ENCODE assay signal across 8 cellular contexts in genomic region chr6:131250121-131250520, GRCh38.
A peak's percentile ranks its signal among the peaks of the same experiment; 100 is the strongest.
DNase-seq lines count a peak whose midpoint lies in the region; ATAC-seq and TF ChIP-seq lines count a peak whose summit lies in the region.

No MANE protein-coding gene starts in this region.

- TF ChIP-seq CTCF in Peyer's patch (IDR thresholded peaks at IDR 0.05) (no peak), lung (IDR thresholded peaks at IDR 0.05; ENCODE audit: control extremely low read depth, extremely low read depth) (no peak)

- H3K4me3 ChIP-seq in Peyer's patch (peak overlapping the region in 2 of 4 donors; percentile 48 to 54), endocrine pancreas (ENCODE audit: control insufficient read depth, insufficient read depth, low read length) (peak overlapping the region; percentile 69), lung (peak overlapping the region; percentile 10), stomach smooth muscle (ENCODE audit: low read length in 2 of 2) (peak overlapping the region; percentile 66 to 67)

- no peaks in the 10 kb centered on the region for H3K36me3 ChIP-seq in Peyer's patch
- H3K36me3 ChIP-seq in endocrine pancreas (ENCODE audit: control insufficient read depth, insufficient read depth, low read length) = no peaks in the 10 kb centered on the region
- no peaks in the 10 kb centered on the region for H3K36me3 ChIP-seq in lung (ENCODE audit: control insufficient read depth in 2 of 2, insufficient read depth in 2 of 2, low read length in 2 of 2)
- no peaks in the 10 kb centered on the region for H3K36me3 ChIP-seq in stomach smooth muscle (ENCODE audit: control insufficient read depth in 2 of 2, insufficient read depth in 2 of 2, low read length in 2 of 2)

- peak; percentile 81 for ATAC-seq in GM18502 (IDR thresholded peaks at IDR 0.05; ENCODE audit: poor library complexity, unreplicated experiment)
- peak; percentile 92 for ATAC-seq in HG02759 (IDR thresholded peaks at IDR 0.05; ENCODE audit: unreplicated experiment)
- peak; percentile 94 for ATAC-seq in lung (ENCODE audit: insufficient read depth, low FRiP score)

- H3K4me1 ChIP-seq in Peyer's patch = no peaks in the 10 kb centered on the region
- H3K4me1 ChIP-seq in endocrine pancreas (ENCODE audit: control insufficient read depth, insufficient read depth, low read length) = no peaks in the 10 kb centered on the region
- H3K4me1 ChIP-seq in lung (ENCODE audit: control insufficient read depth in 2 of 2, insufficient read depth in 2 of 2, low read length in 2 of 2) = peaks cover 0 to 7% of the 10 kb centered on the region in 2 donors
- H3K4me1 ChIP-seq in stomach smooth muscle (ENCODE audit: control insufficient read depth, insufficient read depth, low read length) = peaks cover 6% of the 10 kb centered on the region

- H3K27me3 ChIP-seq in Peyer's patch (no peaks in the 10 kb centered on the region), endocrine pancreas (ENCODE audit: control insufficient read depth, insufficient read depth, low read length) (no peaks in the 10 kb centered on the region), lung (ENCODE audit: control insufficient read depth, insufficient read depth) (no peaks in the 10 kb centered on the region), stomach smooth muscle (ENCODE audit: control insufficient read depth in 1 of 2, insufficient read depth in 2 of 2, low read length in 2 of 2) (no peaks in the 10 kb centered on the region)

- 15 to 26% methylated on average over 9 of the region's 9 CpGs for WGBS in lung, 2 donors

- peak overlapping the region in 1 of 4 donors; percentile 3 for H3K27ac ChIP-seq in Peyer's patch
- H3K27ac ChIP-seq in lung (ENCODE audit: low read depth in 1 of 2, low read length in 1 of 2) = peak overlapping the region in 1 of 2 donors; percentile 26
- H3K27ac ChIP-seq in stomach smooth muscle (ENCODE audit: low read length) = no peak overlapping the region

- H3K9me3 ChIP-seq in Peyer's patch (no peaks in the 10 kb centered on the region), endocrine pancreas (ENCODE audit: control insufficient read depth, low read length) (no peaks in the 10 kb centered on the region), lung (ENCODE audit: control insufficient read depth in 2 of 2, insufficient read depth in 1 of 2, low read length in 1 of 2) (no peaks in the 10 kb centered on the region), stomach smooth muscle (ENCODE audit: control insufficient read depth in 2 of 2, low read length in 2 of 2) (no peaks in the 10 kb centered on the region)

- DNase-seq in Peyer's patch (peak; percentile 35 to 76 (median 68)), lung (ENCODE audit: low spot score) (peak; percentile 65), 8988T (no peak), HCEC 1CT (no peak)

- TF ChIP-seq POLR2A in Peyer's patch (IDR thresholded peaks at IDR 0.05) = no peak

- H3K9ac ChIP-seq in endocrine pancreas (ENCODE audit: control insufficient read depth, insufficient read depth, low read length) (no peak overlapping the region), stomach smooth muscle (ENCODE audit: low read length in 2 of 2) (peak overlapping the region; percentile 42 to 47)

Comparison
In these comparisons a context has a peak if more than half of its experiments do, and no peak if none do; other contexts are left out.
1. DNase-seq: peak in Peyer's patch (3 of 3) and lung (single experiment); none in 8988T (single experiment) and HCEC 1CT (single experiment).
2. Peak in every context shown above with its lines, with median percentiles within 50 percentile points of each other: ATAC-seq.